In genomic region chr20:10622657-10623418, GRCh38 we compare ENCODE assay signal across 12 cellular contexts. TPM values are rescaled to one million over a fixed set of nuclear protein-coding genes. Genes with fewer than 3 reads are reported as not detected.
A peak's percentile ranks its signal among the peaks of the same experiment; 100 is the strongest.
DNase-seq lines count a peak whose midpoint lies in the region; ATAC-seq, FAIRE-seq and TF ChIP-seq lines count a peak whose summit lies in the region.
"Had no signal": no experiment of that assay in that cellular context is flagged by ENCODE, and none has a peak within 500 bp of the region (broad histone marks: within the 10 kb centered on the region; RNA-seq: fewer than 3 reads in every experiment).

No MANE protein-coding gene starts in this region.

- intact Hi-C loops in GM12878 (cut with micrococcal nuclease; ENCODE audit: unreplicated experiment) (no loop called here), sciatic nerve (cut with DNase I) (no loop called here)

- H3K4me3 ChIP-seq in GM12878 = no peak overlapping the region

- POLR2A ChIA-PET in GM12878 (lab: Charles Lee) = no interaction called here

- WGBS in GM12878 (ENCODE audit: insufficient coverage, insufficient replicate concordance, low lambda C conversion rate, missing lambda C conversion rate) = 91% methylated on average over 16 of the region's 16 CpGs

- RAD21 ChIA-PET in GM12878 (lab: Charles Lee; ENCODE audit: unreplicated experiment) = no interaction called here

- peak overlapping the region; percentile 49; the same call in 1 of the 2 replicates for H3K4me2 ChIP-seq in GM12878 (ENCODE audit: control insufficient read depth, insufficient read depth)

- no peak overlapping the region for H3K27ac ChIP-seq in GM12878 (ENCODE audit: control insufficient read depth, insufficient read depth)

- no peaks in the 10 kb centered on the region for H3K79me2 ChIP-seq in GM12878 (ENCODE audit: control insufficient read depth, insufficient read depth, low read length)

- no peaks in the 10 kb centered on the region; the same call in 1 of the 2 replicates for H3K4me1 ChIP-seq in GM12878 (ENCODE audit: control insufficient read depth, insufficient read depth, low read length)

- in situ Hi-C loops in GM12878 (cut with MboI) = no loop called here

- H3K9me3 ChIP-seq in GM12878 (replicated peaks; ENCODE audit: control insufficient read depth, insufficient read depth, low read length) = no peaks in the 10 kb centered on the region

- TF ChIP-seq POLR2A in GM12878 (IDR thresholded peaks at IDR 0.05; ENCODE audit: low read depth, low read length) (no peak), H54 (IDR thresholded peaks at IDR 0.05; ENCODE audit: low read depth, low read length) (no peak)

- TF ChIP-seq RAD21 in GM12878 (IDR thresholded peaks at IDR 0.05; ENCODE audit: insufficient read depth, low read depth, low read length) = no peak

- TF ChIP-seq CTCF in GM12878 (IDR thresholded peaks at IDR 0.05 in 2 of 3, conservative IDR thresholded peaks at IDR 0.05 in 1 of 3; ENCODE audit: control insufficient read depth in 2 of 3, extremely low read depth in 1 of 3, insufficient read depth in 1 of 3, low read depth in 3 of 3, low read length in 3 of 3) = no peak

- DNase-seq in ELR (ENCODE audit: low read depth) (peak; percentile 60), GM12878 (ENCODE audit: low read depth, low spot score) (no peak), hepatic stellate cell (ENCODE audit: low spot score) (peak; percentile 79), sciatic nerve (ENCODE audit: low spot score) (no peak), H54 (ENCODE audit: insufficient read length, low spot score) (no peak), SIG-M5 treated with dmso at 0.1 percent for 504 hours (lab: John Stamatoyannopoulos, UW; ENCODE audit: unreplicated experiment) (no peak), HTR-8/SVneo (ENCODE audit: insufficient read length, low spot score) (no peak)
- DNase-seq: C1 segment of cervical spinal cord; NCI-H510A; stimulated activated naive CD8-positive, alpha-beta T cell treated with anti-CD3 and anti-CD28 coated beads, Interleukin-15, Interleukin-2, amounts not matched to agents 100 U/mL and 50 U/mL, for 24 hours had no signal

- FAIRE-seq in GM12878 (lab: Jason Lieb, UNC) = no peak
- no peak for FAIRE-seq in H54 (lab: Jason Lieb, UNC)
- no peak for FAIRE-seq in HTR-8/SVneo (lab: Jason Lieb, UNC)
- FAIRE-seq: islet of Langerhans had no signal

- SMC1A ChIA-PET in GM12878 (lab: Charles Lee; ENCODE audit: uncharacterized antibody, unreplicated experiment) = interaction anchor here (1.1 to 2.0 kb wide), 3 partner anchors 14 to 651 kb away, joined by 3 to 6 read pairs (median 4); no protein-coding TSS in a partner anchor

- H3K9ac ChIP-seq in GM12878 (ENCODE audit: control insufficient read depth, insufficient read depth, low read length) = no peak overlapping the region

- CTCF ChIA-PET in GM12878 (lab: Yijun Ruan, JAX) = interaction anchor here (0.9 to 1.3 kb wide), 2 partner anchors 9 to 27 kb away, joined by 3 read pairs; no protein-coding TSS in a partner anchor

- ATAC-seq in GM12878 (0 out of 3 replicates have a peak, but pooled peaks have one; percentile 17), sciatic nerve (peak; percentile 94), HG02759 (IDR thresholded peaks at IDR 0.05; ENCODE audit: unreplicated experiment) (no peak)
- ATAC-seq: stimulated activated naive CD8-positive, alpha-beta T cell treated with anti-CD3 and anti-CD28 coated beads, Interleukin-15, Interleukin-2, amounts not matched to agents 100 U/mL and 50 U/mL, for 24 hours had no signal

- H3K36me3 ChIP-seq in GM12878 (ENCODE audit: control insufficient read depth in 2 of 2, insufficient read depth in 2 of 2, low read length in 1 of 2) = peaks cover 0 to 1% of the 10 kb centered on the region in 2 experiments; a peak in 1 of 4 replicates

- BruUV-seq in GM12878 (replicated peaks; lab: Mats Ljungman, UMichigan) = no TSS peak

- no peak for TF ChIP-seq EP300 in GM12878 (IDR thresholded peaks at IDR 0.05; ENCODE audit: borderline replicate concordance in 1 of 2, control insufficient read depth in 1 of 2, low read depth in 2 of 2, low read length in 2 of 2)

- no peak overlapping the region for H2AFZ ChIP-seq in GM12878 (ENCODE audit: control insufficient read depth, low read depth, low read length)

- H4K20me1 ChIP-seq in GM12878 (ENCODE audit: control insufficient read depth, insufficient read depth) = no peaks in the 10 kb centered on the region

- H3K27me3 ChIP-seq in GM12878 (replicated peaks in 1 of 2; ENCODE audit: control insufficient read depth in 2 of 2, insufficient read depth in 2 of 2, low read length in 1 of 2) = no peaks in the 10 kb centered on the region

TF ChIP-seq in GM12878, 131 proteins besides CTCF, POLR2A, EP300 and RAD21 (continues in another document):
- TF ChIP-seq E2F8 (IDR thresholded peaks at IDR 0.05; ENCODE audit: low read depth, partially characterized antibody) (no peak), SRF (IDR thresholded peaks at IDR 0.05; ENCODE audit: low read depth in 2 of 2, low read length in 2 of 2) (no peak), KLF5 (IDR thresholded peaks at IDR 0.05; ENCODE audit: partially characterized antibody) (no peak), RFX5 (IDR thresholded peaks at IDR 0.05; ENCODE audit: low read depth, low read length) (no peak), STAT3 (IDR thresholded peaks at IDR 0.05; ENCODE audit: low read depth, low read length) (no peak), PAX5 (IDR thresholded peaks at IDR 0.05; ENCODE audit: borderline replicate concordance, low read depth, low read length) (no peak), ZNF592 (IDR thresholded peaks at IDR 0.05) (no peak), CBFB (IDR thresholded peaks at IDR 0.05; ENCODE audit: low read depth) (no peak), FOXK2 (IDR thresholded peaks at IDR 0.05) (no peak), BCL11A (IDR thresholded peaks at IDR 0.05; ENCODE audit: low read depth, low read length) (no peak)

RNA-seq across cellular contexts. Expression of gene JAG1, which starts 51.0 kb away (rescaled TPM):
- 19.2 and 20.7 TPM in 2 replicates for total RNA-seq in GM12878 (2013; cell fraction: nucleolus; rRNA removed)
- 2.1 and 2.5 TPM in 2 replicates for total RNA-seq in GM12878 (2014; rRNA removed)
- 1.3 TPM in 2 replicates for total RNA-seq in GM12878 (2014; rRNA removed; fragmentation: Illumina TruSeq; extraction: Trizol)
- 3.1 and 3.2 TPM in 2 replicates for total RNA-seq in GM12878 (2021)
- polyA plus RNA-seq in GM12878 (2011; ENCODE audit: low read depth) = 0.98 TPM
- 5.0 and 6.9 TPM in 2 replicates for polyA plus RNA-seq in GM12878 (2011; rRNA removed)
- polyA plus RNA-seq in GM12878 (2011; cell fraction: cytosol; rRNA removed) = 6.0 and 8.3 TPM in 2 replicates
- polyA plus RNA-seq in GM12878 (2011; cell fraction: nucleus; rRNA removed) = 25.9 and 26.5 TPM in 2 replicates
- polyA plus RNA-seq in GM12878 (2012) = 2.4 and 5.1 TPM in 2 replicates
- polyA plus RNA-seq in GM12878 (2014; fragmentation: Illumina TruSeq; extraction: Trizol) = 1.4 and 2.2 TPM in 2 replicates
- polyA plus RNA-seq in GM12878 (2014; fragmentation: Nextera tagmentation; extraction: Ambion mirVana) = 1 to 10 TPM in 1 of 2 experiments, under 1 TPM in 1; 0.66 to 1.0 TPM
- 2.0 and 2.2 TPM in 2 replicates for polyA plus RNA-seq in GM12878 (2014; rRNA removed)
- polyA plus RNA-seq in GM12878 (2016; fragmentation: Nextera tagmentation; extraction: Ambion mirVana) = 1 to 10 TPM; 1.1 to 1.6 TPM
- 23.6 and 27.0 TPM in 2 replicates for polyA minus RNA-seq in GM12878 (2011; rRNA and poly(A)+ RNA removed)
- 7.1 and 8.8 TPM in 2 replicates for polyA minus RNA-seq in GM12878 (2011; cell fraction: cytosol; rRNA and poly(A)+ RNA removed)
- 21.8 and 23.7 TPM in 2 replicates for polyA minus RNA-seq in GM12878 (2011; cell fraction: nucleus; rRNA and poly(A)+ RNA removed)
- total RNA-seq in sciatic nerve = 81.6 TPM

Comparison
In these comparisons a context has a peak if more than half of its experiments do, and no peak if none do; other contexts are left out.
1. DNase-seq: peak in ELR (single experiment) and hepatic stellate cell (single experiment); none in GM12878 (single experiment), sciatic nerve (single experiment), H54 (single experiment), SIG-M5 treated with dmso at 0.1 percent for 504 hours (single experiment) and HTR-8/SVneo (single experiment).